ENCODE assay signal across 1 cellular context in genomic region chr4:158020175-158020574, GRCh38.
A peak's percentile ranks its signal among the peaks of the same experiment; 100 is the strongest.
TF ChIP-seq lines count a peak whose summit lies in the region.

No MANE protein-coding gene starts in this region.

TF ChIP-seq in HepG2, 621 proteins besides CTCF, POLR2A, EP300 and RAD21 (continued from another document and continues in another):
- peak; percentile 83; the same call in 1 of the 2 replicates for TF ChIP-seq AHDC1 (CRISPR knock-in tag; IDR thresholded peaks at IDR 0.05; ENCODE audit: borderline replicate concordance)
- no peak for TF ChIP-seq ZNF879 (CRISPR knock-in tag; IDR thresholded peaks at IDR 0.05)
- peak; percentile 89; the same call in 1 of the 2 replicates for TF ChIP-seq HOMEZ (CRISPR knock-in tag; IDR thresholded peaks at IDR 0.05; ENCODE audit: low read depth)
- no peak for TF ChIP-seq ZNF230 (CRISPR knock-in tag; IDR thresholded peaks at IDR 0.05)
- TF ChIP-seq, protein P1, sequence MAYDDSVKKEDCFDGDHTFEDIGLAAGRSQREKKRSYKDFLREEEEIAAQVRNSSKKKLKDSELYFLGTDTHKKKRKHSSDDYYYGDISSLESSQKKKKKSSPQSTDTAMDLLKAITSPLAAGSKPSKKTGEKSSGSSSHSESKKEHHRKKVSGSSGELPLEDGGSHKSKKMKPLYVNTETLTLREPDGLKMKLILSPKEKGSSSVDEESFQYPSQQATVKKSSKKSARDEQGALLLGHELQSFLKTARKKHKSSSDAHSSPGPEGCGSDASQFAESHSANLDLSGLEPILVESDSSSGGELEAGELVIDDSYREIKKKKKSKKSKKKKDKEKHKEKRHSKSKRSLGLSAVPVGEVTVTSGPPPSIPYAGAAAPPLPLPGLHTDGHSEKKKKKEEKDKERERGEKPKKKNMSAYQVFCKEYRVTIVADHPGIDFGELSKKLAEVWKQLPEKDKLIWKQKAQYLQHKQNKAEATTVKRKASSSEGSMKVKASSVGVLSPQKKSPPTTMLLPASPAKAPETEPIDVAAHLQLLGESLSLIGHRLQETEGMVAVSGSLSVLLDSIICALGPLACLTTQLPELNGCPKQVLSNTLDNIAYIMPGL (CRISPR knock-in tag; IDR thresholded peaks at IDR 0.05; ENCODE audit: borderline replicate concordance in 1 of 2, low read depth in 1 of 2): peak in 1 of 2 experiments; percentile 32; a peak in 1 of 4 replicates
- TF ChIP-seq, protein P2, sequence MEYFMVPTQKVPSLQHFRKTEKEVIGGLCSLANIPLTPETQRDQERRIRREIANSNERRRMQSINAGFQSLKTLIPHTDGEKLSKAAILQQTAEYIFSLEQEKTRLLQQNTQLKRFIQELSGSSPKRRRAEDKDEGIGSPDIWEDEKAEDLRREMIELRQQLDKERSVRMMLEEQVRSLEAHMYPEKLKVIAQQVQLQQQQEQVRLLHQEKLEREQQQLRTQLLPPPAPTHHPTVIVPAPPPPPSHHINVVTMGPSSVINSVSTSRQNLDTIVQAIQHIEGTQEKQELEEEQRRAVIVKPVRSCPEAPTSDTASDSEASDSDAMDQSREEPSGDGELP (IDR thresholded peaks at IDR 0.05; ENCODE audit: borderline replicate concordance, low read depth): peak; percentile 95
- TF ChIP-seq, protein P3, sequence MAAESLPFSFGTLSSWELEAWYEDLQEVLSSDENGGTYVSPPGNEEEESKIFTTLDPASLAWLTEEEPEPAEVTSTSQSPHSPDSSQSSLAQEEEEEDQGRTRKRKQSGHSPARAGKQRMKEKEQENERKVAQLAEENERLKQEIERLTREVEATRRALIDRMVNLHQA (CRISPR knock-in tag; IDR thresholded peaks at IDR 0.05): no peak
- TF ChIP-seq ZBTB40 (IDR thresholded peaks at IDR 0.05): no peak
- no peak for TF ChIP-seq ZBTB40 (CRISPR knock-in tag; IDR thresholded peaks at IDR 0.05)
- no peak for TF ChIP-seq ZNF556 (CRISPR knock-in tag; IDR thresholded peaks at IDR 0.05; ENCODE audit: borderline replicate concordance)
- 0 out of 2 replicates have a peak, but pooled peaks have one; percentile 26 for TF ChIP-seq PPARG (CRISPR knock-in tag; conservative IDR thresholded peaks at IDR 0.05)
- TF ChIP-seq, protein P4, sequence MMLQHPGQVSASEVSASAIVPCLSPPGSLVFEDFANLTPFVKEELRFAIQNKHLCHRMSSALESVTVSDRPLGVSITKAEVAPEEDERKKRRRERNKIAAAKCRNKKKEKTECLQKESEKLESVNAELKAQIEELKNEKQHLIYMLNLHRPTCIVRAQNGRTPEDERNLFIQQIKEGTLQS (CRISPR knock-in tag; IDR thresholded peaks at IDR 0.05): peak; percentile 89
- TF ChIP-seq EED (CRISPR knock-in tag; IDR thresholded peaks at IDR 0.05): no peak
- peak; percentile 28; the same call in 1 of the 2 replicates for TF ChIP-seq ZNF652 (CRISPR knock-in tag; IDR thresholded peaks at IDR 0.05; ENCODE audit: borderline replicate concordance, low read depth)
- 0 out of 2 replicates have a peak, but pooled peaks have one; percentile 36 for TF ChIP-seq JUN (CRISPR knock-in tag; IDR thresholded peaks at IDR 0.05)
- TF ChIP-seq, protein P5, sequence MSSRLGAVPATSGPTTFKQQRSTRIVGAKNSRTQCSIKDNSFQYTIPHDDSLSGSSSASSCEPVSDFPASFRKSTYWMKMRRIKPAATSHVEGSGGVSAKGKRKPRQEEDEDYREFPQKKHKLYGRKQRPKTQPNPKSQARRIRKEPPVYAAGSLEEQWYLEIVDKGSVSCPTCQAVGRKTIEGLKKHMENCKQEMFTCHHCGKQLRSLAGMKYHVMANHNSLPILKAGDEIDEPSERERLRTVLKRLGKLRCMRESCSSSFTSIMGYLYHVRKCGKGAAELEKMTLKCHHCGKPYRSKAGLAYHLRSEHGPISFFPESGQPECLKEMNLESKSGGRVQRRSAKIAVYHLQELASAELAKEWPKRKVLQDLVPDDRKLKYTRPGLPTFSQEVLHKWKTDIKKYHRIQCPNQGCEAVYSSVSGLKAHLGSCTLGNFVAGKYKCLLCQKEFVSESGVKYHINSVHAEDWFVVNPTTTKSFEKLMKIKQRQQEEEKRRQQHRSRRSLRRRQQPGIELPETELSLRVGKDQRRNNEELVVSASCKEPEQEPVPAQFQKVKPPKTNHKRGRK (CRISPR knock-in tag; IDR thresholded peaks at IDR 0.05): no peak
- TF ChIP-seq ELF1 (CRISPR knock-in tag; IDR thresholded peaks at IDR 0.05): no peak
- TF ChIP-seq PHF5A (CRISPR knock-in tag; IDR thresholded peaks at IDR 0.05; ENCODE audit: low read depth, unreplicated experiment): peak; percentile 36
- no peak for TF ChIP-seq ZBTB7B (CRISPR knock-in tag; IDR thresholded peaks at IDR 0.05)
- TF ChIP-seq RFX1 (IDR thresholded peaks at IDR 0.05): no peak
- peak; percentile 93 for TF ChIP-seq FOSL2 (CRISPR knock-in tag; IDR thresholded peaks at IDR 0.05)
- no peak for TF ChIP-seq MAZ (IDR thresholded peaks at IDR 0.05; ENCODE audit: borderline replicate concordance, low read depth, low read length)
- TF ChIP-seq MAZ (CRISPR knock-in tag; IDR thresholded peaks at IDR 0.05; ENCODE audit: low read depth): no peak
- no peak for TF ChIP-seq HHEX (CRISPR knock-in tag; IDR thresholded peaks at IDR 0.05)
- peak; percentile 76; the same call in 1 of the 2 replicates for TF ChIP-seq ARID3A (IDR thresholded peaks at IDR 0.05; ENCODE audit: low read depth, low read length)
- no peak for TF ChIP-seq ZKSCAN8 (CRISPR knock-in tag; IDR thresholded peaks at IDR 0.05; ENCODE audit: borderline replicate concordance)
- TF ChIP-seq, protein P6, sequence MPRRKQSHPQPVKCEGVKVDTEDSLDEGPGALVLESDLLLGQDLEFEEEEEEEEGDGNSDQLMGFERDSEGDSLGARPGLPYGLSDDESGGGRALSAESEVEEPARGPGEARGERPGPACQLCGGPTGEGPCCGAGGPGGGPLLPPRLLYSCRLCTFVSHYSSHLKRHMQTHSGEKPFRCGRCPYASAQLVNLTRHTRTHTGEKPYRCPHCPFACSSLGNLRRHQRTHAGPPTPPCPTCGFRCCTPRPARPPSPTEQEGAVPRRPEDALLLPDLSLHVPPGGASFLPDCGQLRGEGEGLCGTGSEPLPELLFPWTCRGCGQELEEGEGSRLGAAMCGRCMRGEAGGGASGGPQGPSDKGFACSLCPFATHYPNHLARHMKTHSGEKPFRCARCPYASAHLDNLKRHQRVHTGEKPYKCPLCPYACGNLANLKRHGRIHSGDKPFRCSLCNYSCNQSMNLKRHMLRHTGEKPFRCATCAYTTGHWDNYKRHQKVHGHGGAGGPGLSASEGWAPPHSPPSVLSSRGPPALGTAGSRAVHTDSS (CRISPR knock-in tag; conservative IDR thresholded peaks at IDR 0.05): no peak
- TF ChIP-seq PCBP2 (optimal IDR thresholded peaks at IDR 0.05; ENCODE audit: low read depth, low read length, poor library complexity, severe bottlenecking): no peak
- TF ChIP-seq IKZF1 (IDR thresholded peaks at IDR 0.05): no peak
- no peak for TF ChIP-seq MBNL3 (CRISPR knock-in tag; conservative IDR thresholded peaks at IDR 0.05)
